9 cellular contexts compared by ENCODE assay signal in genomic region chr1:68321084-68321685, GRCh38.
DNase-seq lines count a peak whose midpoint lies in the region; ATAC-seq, FAIRE-seq and TF ChIP-seq lines count a peak whose summit lies in the region.
"Had no signal": no experiment of that assay in that cellular context is flagged by ENCODE, and none has a peak within 500 bp of the region (broad histone marks: within the 10 kb centered on the region; RNA-seq: fewer than 3 reads in every experiment).

No MANE protein-coding gene starts in this region.

- no peaks in the 10 kb centered on the region for H3K9me3 ChIP-seq in lower lobe of right lung

- no peaks in the 10 kb centered on the region for H3K4me1 ChIP-seq in lower lobe of right lung

- no peaks in the 10 kb centered on the region for H3K36me3 Mint-ChIP-seq in chondrocyte (ENCODE audit: low read depth)
- H3K36me3 Mint-ChIP-seq: stimulated activated naive B cell treated with anti-CD40 and anti-IgM and Interleukin-4, amounts not matched to agents 10 μg/mL and 1 μg/mL and 100 μg/mL, for 72 hours had no signal

- no peak overlapping the region for H3K27ac ChIP-seq in lower lobe of right lung

- no peak overlapping the region for H3K4me3 Mint-ChIP-seq in chondrocyte (ENCODE audit: unreplicated experiment)
- H3K4me3 Mint-ChIP-seq: stimulated activated naive B cell treated with anti-CD40 and anti-IgM and Interleukin-4, amounts not matched to agents 10 μg/mL and 1 μg/mL and 100 μg/mL, for 72 hours had no signal

- DNase-seq in D721Med (ENCODE audit: insufficient read length, low spot score) (no peak), NCI-H2029 (lab: John Stamatoyannopoulos, UW) (peak; percentile 49), chondrocyte (ENCODE audit: low spot score) (no peak), lower lobe of right lung (peak; percentile 79), GM12891 (ENCODE audit: insufficient read length, low spot score) (no peak), germinal center (ENCODE audit: low spot score) (no peak)
- DNase-seq: stimulated activated naive B cell treated with anti-CD40 and anti-IgM and Interleukin-4, amounts not matched to agents 10 μg/mL and 1 μg/mL and 100 μg/mL, for 72 hours had no signal

- H3K27me3 ChIP-seq in lower lobe of right lung (ENCODE audit: low read depth) = no peaks in the 10 kb centered on the region

- ATAC-seq in lower lobe of right lung (peak; percentile 91 to 97), GM18505 (IDR thresholded peaks at IDR 0.05; ENCODE audit: unreplicated experiment) (no peak), GM18502 (IDR thresholded peaks at IDR 0.05; ENCODE audit: poor library complexity, unreplicated experiment) (no peak)

- intact Hi-C loops in lower lobe of right lung (cut with DNase I) = no loop called here

- TF ChIP-seq POLR2A in GM18505 (IDR thresholded peaks at IDR 0.05; ENCODE audit: borderline replicate concordance, extremely low read depth, insufficient read depth, insufficient read length) (no peak), GM12891 (IDR thresholded peaks at IDR 0.05; ENCODE audit: low read depth, low read length) (no peak)

- FAIRE-seq in D721Med (lab: Jason Lieb, UNC) = no peak
- FAIRE-seq in GM12891 (lab: Jason Lieb, UNC) = no peak

- peaks cover 5% of the 10 kb centered on the region for H3K9me3 Mint-ChIP-seq in chondrocyte (ENCODE audit: low read depth)
- H3K9me3 Mint-ChIP-seq: stimulated activated naive B cell treated with anti-CD40 and anti-IgM and Interleukin-4, amounts not matched to agents 10 μg/mL and 1 μg/mL and 100 μg/mL, for 72 hours had no signal

- no peak overlapping the region for H3K4me3 ChIP-seq in lower lobe of right lung

- no peaks in the 10 kb centered on the region for H3K27me3 Mint-ChIP-seq in chondrocyte (ENCODE audit: low read depth)

- H3K36me3 ChIP-seq in lower lobe of right lung = no peaks in the 10 kb centered on the region

- H3K4me1 Mint-ChIP-seq in chondrocyte (ENCODE audit: low read depth) = peaks cover 25% of the 10 kb centered on the region
- H3K4me1 Mint-ChIP-seq: stimulated activated naive B cell treated with anti-CD40 and anti-IgM and Interleukin-4, amounts not matched to agents 10 μg/mL and 1 μg/mL and 100 μg/mL, for 72 hours had no signal

- H3K27ac Mint-ChIP-seq in chondrocyte (ENCODE audit: unreplicated experiment) = no peak overlapping the region
- H3K27ac Mint-ChIP-seq: stimulated activated naive B cell treated with anti-CD40 and anti-IgM and Interleukin-4, amounts not matched to agents 10 μg/mL and 1 μg/mL and 100 μg/mL, for 72 hours had no signal

- peak; percentile 38 for TF ChIP-seq CTCF in D721Med (IDR thresholded peaks at IDR 0.05; ENCODE audit: insufficient read depth, missing control alignments)
- peak; percentile 90 for TF ChIP-seq CTCF in chondrocyte (IDR thresholded peaks at IDR 0.05)
- TF ChIP-seq CTCF in lower lobe of right lung (IDR thresholded peaks at IDR 0.05) = peak; percentile 71

TF ChIP-seq in GM12891, 5 proteins besides CTCF, POLR2A, EP300 and RAD21:
- no peak for TF ChIP-seq SPI1 (IDR thresholded peaks at IDR 0.05; ENCODE audit: low read depth, low read length)
- TF ChIP-seq POLR2AphosphoS5 (IDR thresholded peaks at IDR 0.05; ENCODE audit: low read depth, low read length) = no peak
- TF ChIP-seq TAF1 (IDR thresholded peaks at IDR 0.05; ENCODE audit: low read depth, low read length) = no peak
- TF ChIP-seq POU2F2 (IDR thresholded peaks at IDR 0.05; ENCODE audit: low read depth, low read length) = no peak
- TF ChIP-seq PAX5 (IDR thresholded peaks at IDR 0.05; ENCODE audit: insufficient read depth, low read length, severe bottlenecking) = no peak
TF ChIP-seq in GM12891: peak in this region for 0.

Comparison
In these comparisons a context has a peak if more than half of its experiments do, and no peak if none do; other contexts are left out.
1. DNase-seq: peak in NCI-H2029 (single experiment) and lower lobe of right lung (single experiment); none in D721Med (single experiment), chondrocyte (single experiment), GM12891 (single experiment) and germinal center (single experiment).
2. CTCF ChIP-seq: peak in every context shown above with its lines; median percentile 90 in chondrocyte; 71 in lower lobe of right lung; 38 in D721Med.
3. ATAC-seq: peak in lower lobe of right lung (2 of 2); none in GM18505 (single experiment) and GM18502 (single experiment).